ENCODE assay signal across 7 cellular contexts in the genomic region with DNA sequence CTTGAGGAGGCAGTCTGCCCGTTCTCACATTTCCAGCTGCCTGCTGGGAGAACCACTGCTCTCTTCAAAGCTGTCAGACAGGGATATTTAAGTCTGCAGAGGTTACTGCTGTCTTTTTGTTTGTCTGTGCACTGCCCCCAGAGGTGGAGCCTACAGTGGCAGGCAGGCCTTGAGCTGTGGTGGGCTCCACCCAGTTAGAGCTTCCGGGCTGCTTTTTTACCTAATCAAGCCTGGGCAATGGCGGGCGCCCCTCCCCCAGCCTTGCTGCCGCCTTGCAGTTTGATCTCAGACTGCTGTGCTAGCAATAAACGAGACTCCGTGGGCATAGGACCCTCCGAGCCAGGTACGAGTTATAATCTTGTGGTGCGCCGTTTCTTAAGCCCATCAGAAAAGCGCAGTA.
DNase-seq lines count a peak whose midpoint lies in the region; ATAC-seq and TF ChIP-seq lines count a peak whose summit lies in the region.
"Not testable (repeated sequence)": the region's sequence is repeated elsewhere in the genome, so short reads cannot be mapped to it uniquely, and the experiment has no call there.

No MANE protein-coding gene starts in this region.

- not testable (repeated sequence) for H3K27ac ChIP-seq in HUES6 (ENCODE audit: low read depth, low read length); endodermal cell (ENCODE audit: low read depth, low read length); neural progenitor cell

- H3K4me3 ChIP-seq in HUES6 (ENCODE audit: low read depth, low read length), result peak overlapping the region; percentile 32; the same call in 1 of the 2 replicates
- not testable (repeated sequence) for H3K4me3 ChIP-seq in endodermal cell (ENCODE audit: low read length); neural progenitor cell

- POLR2A ChIA-PET in WTC11 (lab: Charles Lee), result not testable (repeated sequence)

- not testable (repeated sequence) for H3K4me2 ChIP-seq in neural progenitor cell

- H3F3A ChIP-seq in neural progenitor cell (ENCODE audit: low read depth), result not testable (repeated sequence)

- not testable (repeated sequence) for H4K20me1 ChIP-seq in neural progenitor cell (ENCODE audit: low read depth)

- CTCF ChIA-PET in WTC11 (lab: Charles Lee), result not testable (repeated sequence)

- H3K9ac ChIP-seq in HUES6 (ENCODE audit: low read length); endodermal cell (ENCODE audit: extremely low read depth, low read length, poor library complexity, severe bottlenecking); neural progenitor cell: not testable (repeated sequence)

- WGBS in endodermal cell (ENCODE audit: insufficient coverage in 1 of 2, insufficient read length in 1 of 2), 2 experiments, result 69 to 80% methylated on average over 4 to 12 of the region's 12 CpGs

- not testable (repeated sequence) for H3K27ac Mint-ChIP-seq in WTC11, endodermal cell, neural progenitor cell

- H3K79me2 ChIP-seq in neural progenitor cell (ENCODE audit: low read depth), result not testable (repeated sequence)

- DNase-seq in ELF-1 (ENCODE audit: low read depth, low spot score) (peak; percentile 23), RPMI8226 (peak; percentile 41), WTC11 (ENCODE audit: low spot score) (peak; percentile 66), endodermal cell (peak; percentile 75), islet precursor cell (peak; percentile 52), neural progenitor cell (ENCODE audit: low spot score) (peak; percentile 3)

- H3K36me3 ChIP-seq in HUES6 (ENCODE audit: control insufficient read depth, insufficient read depth, low read length); endodermal cell (ENCODE audit: control insufficient read depth, insufficient read depth, low read length); neural progenitor cell: not testable (repeated sequence)

- H3K9me3 Mint-ChIP-seq in WTC11, result peaks cover 15% of the 10 kb centered on the region
- not testable (repeated sequence) for H3K9me3 Mint-ChIP-seq in endodermal cell, neural progenitor cell

- H2AFZ ChIP-seq in neural progenitor cell (replicated peaks), result not testable (repeated sequence)

- not testable (repeated sequence) for H3K9me3 ChIP-seq in HUES6 (ENCODE audit: control insufficient read depth, insufficient read depth, low read depth, low read length)
- H3K9me3 ChIP-seq in endodermal cell (ENCODE audit: control insufficient read depth, low read length) (peaks cover 36% of the 10 kb centered on the region), neural progenitor cell (ENCODE audit: low read depth) (peaks cover 20% of the 10 kb centered on the region)

- H3K36me3 Mint-ChIP-seq in WTC11; endodermal cell (ENCODE audit: low read depth); neural progenitor cell: not testable (repeated sequence)

- ATAC-seq in WTC11, result not testable (repeated sequence)

- H3K4me1 Mint-ChIP-seq in WTC11, endodermal cell, neural progenitor cell: not testable (repeated sequence)

- H3K4me1 ChIP-seq in HUES6 (ENCODE audit: control insufficient read depth, insufficient read depth, low read length); endodermal cell (ENCODE audit: control insufficient read depth, insufficient read depth, low read length); neural progenitor cell: not testable (repeated sequence)

- H3K27me3 Mint-ChIP-seq in WTC11 (ENCODE audit: low read depth); endodermal cell (ENCODE audit: insufficient read depth); neural progenitor cell (ENCODE audit: insufficient read depth, low read depth): not testable (repeated sequence)

- H3K4me3 Mint-ChIP-seq in WTC11, result peak overlapping the region; percentile 38
- not testable (repeated sequence) for H3K4me3 Mint-ChIP-seq in endodermal cell, neural progenitor cell

- H3K27me3 ChIP-seq in HUES6 (ENCODE audit: control insufficient read depth, insufficient read depth, low read length); endodermal cell (ENCODE audit: control insufficient read depth, insufficient read depth, low read length, poor library complexity, severe bottlenecking); neural progenitor cell: not testable (repeated sequence)

- TF ChIP-seq CTCF in WTC11 (IDR thresholded peaks at IDR 0.05); neural progenitor cell (IDR thresholded peaks at IDR 0.05): not testable (repeated sequence)
- peak; percentile 42 for TF ChIP-seq CTCF in endodermal cell (conservative IDR thresholded peaks at IDR 0.05)

Comparison
In these comparisons a context has a peak if more than half of its experiments do, and no peak if none do; other contexts are left out.
1. DNase-seq: peak in every context shown above with its lines; median percentile 75 in endodermal cell; 66 in WTC11; 52 in islet precursor cell; 41 in RPMI8226; 23 in ELF-1; 3 in neural progenitor cell.